Comparison of ENCODE assay signal across 28 cellular contexts in the genomic region with DNA sequence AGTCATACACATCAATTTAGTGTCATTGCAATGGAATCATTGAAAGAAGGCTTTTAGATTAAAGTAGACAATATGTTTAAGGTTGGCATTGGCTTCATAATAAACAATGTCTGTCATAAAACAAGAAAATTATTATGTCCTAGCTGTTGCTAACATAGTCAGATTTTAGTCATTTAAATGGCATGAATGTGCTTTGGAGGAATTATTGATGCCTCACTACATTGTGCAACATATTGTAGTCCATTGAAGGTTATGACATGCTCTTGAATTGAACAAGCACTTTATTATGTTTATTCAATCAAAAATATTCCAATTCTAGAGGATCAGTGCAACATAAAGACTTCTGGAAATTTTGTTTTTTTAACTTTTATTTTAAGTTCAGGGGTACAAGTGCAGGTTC.
"Had no signal": no experiment of that assay in that cellular context is flagged by ENCODE, and none has a peak within 500 bp of the region (broad histone marks: within the 10 kb centered on the region; RNA-seq: fewer than 3 reads in every experiment).

No MANE protein-coding gene starts in this region.

- H3K36me3 Mint-ChIP-seq: natural killer cell, neural progenitor cell had no signal

- H3K27ac Mint-ChIP-seq: activated CD4-positive, alpha-beta memory T cell treated with anti-CD3 and anti-CD28 coated beads, Interleukin-2, amount 10 ng/mL, durations not matched to agents 7 days and 5 days; activated CD4-positive, alpha-beta T cell treated with anti-CD3 and anti-CD28 coated beads, Interleukin-2, amount 10 ng/mL, durations not matched to agents 7 days and 5 days; activated naive CD8-positive, alpha-beta T cell treated with anti-CD3 and anti-CD28 coated beads, Interleukin-2, amount 50 U/mL, for 24 hours; activated T-cell treated with anti-CD3 and anti-CD28 coated beads, Interleukin-2, amount 50 U/mL, for 24 hours; natural killer cell; neural progenitor cell had no signal

- DNase-seq: activated CD4-positive, alpha-beta memory T cell treated with anti-CD3 and anti-CD28 coated beads, Interleukin-2, amount 10 ng/mL, durations not matched to agents 7 days and 5 days; activated CD4-positive, alpha-beta T cell treated with anti-CD3 and anti-CD28 coated beads, Interleukin-2, amount 10 ng/mL, durations not matched to agents 7 days and 5 days; activated CD4-positive, CD25-positive, alpha-beta regulatory T cell treated with anti-CD3 and anti-CD28 coated beads, Interleukin-2, amount 50 U/mL, for 72 hours; activated CD8-positive, alpha-beta memory T cell treated with anti-CD3 and anti-CD28 coated beads, Interleukin-2, amount 50 U/mL, for 48 hours; activated gamma-delta T cell; activated naive CD4-positive, alpha-beta T cell treated with anti-CD3 and anti-CD28 coated beads, Interleukin-2, amount 50 U/mL, for 16 hours; activated naive CD8-positive, alpha-beta T cell treated with anti-CD3 and anti-CD28 coated beads, Interleukin-2, amount 50 U/mL, for 24 hours; activated T-cell treated with anti-CD3 and anti-CD28 coated beads, Interleukin-2, amount 50 U/mL, for 24 hours; colonic mucosa; effector CD8-positive, alpha-beta T cell; foreskin melanocyte; heart right ventricle; kidney glomerular epithelial cell; lower lobe of right lung; mesendoderm; natural killer cell; occipital lobe; stimulated activated CD4-positive, alpha-beta T cell treated with anti-CD3 and anti-CD28 coated beads, Interleukin-15, amount 100 ng/mL, for 24 hours; stimulated activated CD4-positive, alpha-beta T cell treated with anti-CD3 and anti-CD28 coated beads, Interleukin-2, amount 100 ng/mL, for 24 hours; stimulated activated naive CD4-positive, alpha-beta T cell; T-helper 2 cell had no signal

- H3K4me3 ChIP-seq: breast epithelium, colonic mucosa, heart right ventricle, lower lobe of right lung, neural progenitor cell, right atrium auricular region, tibial nerve had no signal

- ATAC-seq: activated naive CD8-positive, alpha-beta T cell treated with anti-CD3 and anti-CD28 coated beads, Interleukin-2, amount 50 U/mL, for 24 hours; heart right ventricle; left lobe of liver; lower lobe of right lung; natural killer cell had no signal

- H3K4me3 Mint-ChIP-seq: activated CD4-positive, alpha-beta memory T cell treated with anti-CD3 and anti-CD28 coated beads, Interleukin-2, amount 10 ng/mL, durations not matched to agents 7 days and 5 days; activated CD4-positive, alpha-beta T cell treated with anti-CD3 and anti-CD28 coated beads, Interleukin-2, amount 10 ng/mL, durations not matched to agents 7 days and 5 days; activated naive CD8-positive, alpha-beta T cell treated with anti-CD3 and anti-CD28 coated beads, Interleukin-2, amount 50 U/mL, for 24 hours; activated T-cell treated with anti-CD3 and anti-CD28 coated beads, Interleukin-2, amount 50 U/mL, for 24 hours; central memory CD8-positive, alpha-beta T cell; natural killer cell; neural progenitor cell had no signal

- FAIRE-seq: endometrium had no signal

- H3K27me3 ChIP-seq: neural progenitor cell, right atrium auricular region, tibial nerve had no signal

- H3K9ac ChIP-seq: neural progenitor cell had no signal

- H2AFZ ChIP-seq: neural progenitor cell had no signal

- H3K4me2 ChIP-seq: neural progenitor cell had no signal

- H3K9me3 Mint-ChIP-seq: activated CD4-positive, alpha-beta memory T cell treated with anti-CD3 and anti-CD28 coated beads, Interleukin-2, amount 10 ng/mL, durations not matched to agents 7 days and 5 days; activated CD4-positive, alpha-beta T cell treated with anti-CD3 and anti-CD28 coated beads, Interleukin-2, amount 10 ng/mL, durations not matched to agents 7 days and 5 days; activated T-cell treated with anti-CD3 and anti-CD28 coated beads, Interleukin-2, amount 50 U/mL, for 24 hours; neural progenitor cell had no signal

- H3K27me3 Mint-ChIP-seq: activated CD4-positive, alpha-beta memory T cell treated with anti-CD3 and anti-CD28 coated beads, Interleukin-2, amount 10 ng/mL, durations not matched to agents 7 days and 5 days; activated CD4-positive, alpha-beta T cell treated with anti-CD3 and anti-CD28 coated beads, Interleukin-2, amount 10 ng/mL, durations not matched to agents 7 days and 5 days; activated naive CD8-positive, alpha-beta T cell treated with anti-CD3 and anti-CD28 coated beads, Interleukin-2, amount 50 U/mL, for 24 hours; central memory CD8-positive, alpha-beta T cell had no signal

- H3K4me1 ChIP-seq: breast epithelium, colonic mucosa, heart right ventricle, lower lobe of right lung, neural progenitor cell, right atrium auricular region, tibial nerve had no signal

- H3K27ac ChIP-seq: breast epithelium, colonic mucosa, heart right ventricle, lower lobe of right lung, neural progenitor cell, right atrium auricular region, tibial nerve had no signal

- H3K4me1 Mint-ChIP-seq: activated CD4-positive, alpha-beta memory T cell treated with anti-CD3 and anti-CD28 coated beads, Interleukin-2, amount 10 ng/mL, durations not matched to agents 7 days and 5 days; activated CD4-positive, alpha-beta T cell treated with anti-CD3 and anti-CD28 coated beads, Interleukin-2, amount 10 ng/mL, durations not matched to agents 7 days and 5 days; activated naive CD8-positive, alpha-beta T cell treated with anti-CD3 and anti-CD28 coated beads, Interleukin-2, amount 50 U/mL, for 24 hours; central memory CD8-positive, alpha-beta T cell; natural killer cell; neural progenitor cell had no signal

- H3K9me3 ChIP-seq: breast epithelium, colonic mucosa, heart right ventricle, lower lobe of right lung, right atrium auricular region, tibial nerve had no signal

- H3K36me3 ChIP-seq: breast epithelium, colonic mucosa, heart right ventricle, lower lobe of right lung, neural progenitor cell, right atrium auricular region, tibial nerve had no signal
